Comparison of ENCODE assay signal across 9 cellular contexts in the genomic region with DNA sequence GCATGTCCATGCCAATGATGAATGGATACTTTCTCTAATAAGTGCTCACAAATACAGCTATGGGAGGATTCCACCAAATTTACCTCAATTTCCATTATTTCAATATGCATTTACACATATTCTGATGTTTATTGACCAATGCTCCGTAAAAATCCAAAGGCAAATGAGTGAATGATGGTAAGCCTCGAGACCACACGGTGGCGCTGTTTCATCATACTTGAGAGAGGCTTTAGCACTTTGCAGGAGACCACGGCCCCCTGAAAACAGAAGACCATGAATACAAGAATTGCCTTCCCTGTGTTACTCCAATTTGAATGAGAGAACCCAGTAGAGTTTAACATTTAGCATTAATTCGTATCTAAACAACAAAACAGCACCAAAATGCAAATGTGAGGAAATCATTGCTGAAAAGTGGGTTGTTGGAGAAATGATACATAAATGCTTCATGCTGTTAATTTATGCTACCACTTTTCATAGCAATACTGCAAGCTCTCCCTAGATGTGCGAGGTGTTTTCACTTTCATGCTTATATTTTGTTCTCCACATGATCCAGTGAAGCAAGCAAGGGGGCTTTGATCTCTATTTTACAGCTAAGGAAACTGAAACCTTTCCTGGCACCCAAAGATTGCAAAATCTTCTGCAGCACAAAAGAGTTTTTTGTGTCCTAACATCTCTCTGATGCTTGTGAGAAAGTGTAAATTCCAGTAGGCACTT. TPM values are rescaled to one million over a fixed set of nuclear protein-coding genes. Genes with fewer than 3 reads are reported as not detected.
DNase-seq lines count a peak whose midpoint lies in the region; ATAC-seq and TF ChIP-seq lines count a peak whose summit lies in the region.
"Had no signal": no experiment of that assay in that cellular context is flagged by ENCODE, and none has a peak within 500 bp of the region (broad histone marks: within the 10 kb centered on the region; RNA-seq: fewer than 3 reads in every experiment).

No MANE protein-coding gene starts in this region.

- intact Hi-C loops in upper lobe of right lung (cut with DNase I): loop anchor here (5.0 kb wide), 2 partner anchors 180 to 485 kb away; no protein-coding TSS in a partner anchor

- peak; percentile 91 for TF ChIP-seq CTCF in GM10266 (IDR thresholded peaks at IDR 0.05; ENCODE audit: control insufficient read depth, insufficient read depth, low read depth, missing control alignments)
- peak; percentile 98 for TF ChIP-seq CTCF in Loucy (conservative IDR thresholded peaks at IDR 0.05; ENCODE audit: low read length)
- peak; percentile 89 for TF ChIP-seq CTCF in parathyroid adenoma (IDR thresholded peaks at IDR 0.05)
- TF ChIP-seq CTCF in upper lobe of right lung (IDR thresholded peaks at IDR 0.05): peak; percentile 88

- no peaks in the 10 kb centered on the region for H3K36me3 ChIP-seq in Loucy (ENCODE audit: insufficient read depth, low read length)
- H3K36me3 ChIP-seq in parathyroid adenoma (ENCODE audit: control insufficient read depth, insufficient read depth, low read length): no peaks in the 10 kb centered on the region
- no peaks in the 10 kb centered on the region for H3K36me3 ChIP-seq in upper lobe of right lung

- H3K79me2 ChIP-seq in Loucy (ENCODE audit: insufficient read depth, low read length): no peaks in the 10 kb centered on the region
- H3K79me2 ChIP-seq in parathyroid adenoma: no peaks in the 10 kb centered on the region

- H3K9ac ChIP-seq in Loucy (ENCODE audit: low read depth, low read length, poor library complexity, severe bottlenecking): peak overlapping the region; percentile 2
- no peak overlapping the region for H3K9ac ChIP-seq in parathyroid adenoma

- H4K20me1 ChIP-seq in Loucy (ENCODE audit: insufficient read depth, low read length, poor library complexity, severe bottlenecking): no peaks in the 10 kb centered on the region

- no peaks in the 10 kb centered on the region for H3K9me3 ChIP-seq in Loucy (ENCODE audit: insufficient read depth, low read depth, low read length)
- no peaks in the 10 kb centered on the region for H3K9me3 ChIP-seq in parathyroid adenoma (ENCODE audit: control insufficient read depth, low read length)
- H3K9me3 ChIP-seq in upper lobe of right lung: no peaks in the 10 kb centered on the region

- H3K4me2 ChIP-seq in Loucy (ENCODE audit: low read depth, low read length, poor library complexity, severe bottlenecking): peak overlapping the region; percentile 67
- H3K4me2 ChIP-seq in parathyroid adenoma (ENCODE audit: low read length): no peak overlapping the region

- H3K27me3 ChIP-seq in Loucy (ENCODE audit: insufficient read depth, low read length, poor library complexity, severe bottlenecking) (no peaks in the 10 kb centered on the region), parathyroid adenoma (ENCODE audit: control insufficient read depth, insufficient read depth, low read length) (no peaks in the 10 kb centered on the region), upper lobe of right lung (no peaks in the 10 kb centered on the region)

- H3F3A ChIP-seq in Loucy (ENCODE audit: low read depth): no peaks in the 10 kb centered on the region

- H3K4me1 ChIP-seq in Loucy (ENCODE audit: insufficient read depth, low read length, poor library complexity, severe bottlenecking) (peaks cover 20% of the 10 kb centered on the region), parathyroid adenoma (peaks cover 5% of the 10 kb centered on the region), upper lobe of right lung (peaks cover 7% of the 10 kb centered on the region)

- ATAC-seq in upper lobe of right lung (peak; percentile 70), GM21717 (IDR thresholded peaks at IDR 0.05; ENCODE audit: unreplicated experiment) (no peak)

- no peaks in the 10 kb centered on the region for H3K9me2 ChIP-seq in Loucy (replicated peaks; ENCODE audit: low read depth, low read length)

- DNase-seq in GM10266 (ENCODE audit: extremely low spot score) (peak; percentile 46), SHP77 (lab: John Stamatoyannopoulos, UW) (peak; percentile 85 to 92), globus pallidus (ENCODE audit: low spot score) (peak; percentile 83), upper lobe of right lung (peak; percentile 69)
- peak; percentile 2 to 47 (median 16) for DNase-seq in activated naive CD4-positive, alpha-beta T cell (lab: John Stamatoyannopoulos, UW)

- H2AFZ ChIP-seq in Loucy (ENCODE audit: low read length) (peak overlapping the region; percentile 78), parathyroid adenoma (peak overlapping the region; percentile 13)

- peak overlapping the region; percentile 19 for H3K4me3 ChIP-seq in Loucy (ENCODE audit: low read length, poor library complexity, severe bottlenecking)
- no peak overlapping the region for H3K4me3 ChIP-seq in parathyroid adenoma (ENCODE audit: low read depth, low read length)
- no peak overlapping the region for H3K4me3 ChIP-seq in upper lobe of right lung

- H3K27ac ChIP-seq in parathyroid adenoma (no peak overlapping the region), upper lobe of right lung (no peak overlapping the region)

RNA-seq across cellular contexts. Expression of gene TRIL, which starts 35.4 kb away (rescaled TPM):
- 6.5 TPM for total RNA-seq in upper lobe of right lung
- total RNA-seq: mononuclear cell had no signal

Comparison
In these comparisons a context has a peak if more than half of its experiments do, and no peak if none do; other contexts are left out.
1. DNase-seq: peak in every context shown above with its lines; median percentile 88 in SHP77; 83 in globus pallidus; 69 in upper lobe of right lung; 46 in GM10266; 16 in activated naive CD4-positive, alpha-beta T cell.